Comparison of ENCODE assay signal across 16 cellular contexts in the genomic region with DNA sequence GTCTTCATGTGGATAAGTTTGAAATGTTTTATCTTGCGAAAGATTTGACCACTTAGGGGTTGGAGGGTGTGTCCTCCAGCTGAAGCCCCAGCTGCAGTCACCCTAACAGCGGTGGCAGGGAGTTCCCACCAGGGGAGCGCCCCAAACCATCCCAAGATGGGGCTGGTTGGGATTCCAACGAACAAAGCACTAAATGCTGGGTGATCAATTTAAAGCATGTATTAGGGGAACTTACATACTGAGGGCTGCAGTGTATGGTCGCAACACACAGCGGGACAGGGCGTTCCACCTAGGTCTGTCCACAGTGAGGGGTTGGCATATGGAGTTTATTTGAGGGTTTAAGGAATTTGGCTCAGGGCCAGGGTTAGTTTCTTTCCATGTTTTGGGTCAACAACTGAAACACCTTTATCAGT. TPM values are rescaled to one million over a fixed set of nuclear protein-coding genes. Genes with fewer than 3 reads are reported as not detected.
A peak's percentile ranks its signal among the peaks of the same experiment; 100 is the strongest.
DNase-seq lines count a peak whose midpoint lies in the region; ATAC-seq, FAIRE-seq and TF ChIP-seq lines count a peak whose summit lies in the region.
"Had no signal": no experiment of that assay in that cellular context is flagged by ENCODE, and none has a peak within 500 bp of the region (broad histone marks: within the 10 kb centered on the region; RNA-seq: fewer than 3 reads in every experiment).

No MANE protein-coding gene starts in this region.

- H3K4me1 ChIP-seq in hepatocyte (ENCODE audit: insufficient read depth), result peaks cover under 1% of the 10 kb centered on the region

- WGBS in hepatocyte (ENCODE audit: low lambda C conversion rate, missing lambda C conversion rate), result 81% methylated on average over 7 of the region's 7 CpGs

- no peaks in the 10 kb centered on the region for H3K27me3 Mint-ChIP-seq in T-helper 17 cell
- no peaks in the 10 kb centered on the region for H3K27me3 Mint-ChIP-seq in activated naive CD4-positive, alpha-beta T cell treated with anti-CD3 and anti-CD28 coated beads, Interleukin-2, amount 10 ng/mL, durations not matched to agents 7 days and 5 days

- peaks cover 6% of the 10 kb centered on the region for H3K36me3 Mint-ChIP-seq in T-helper 17 cell (ENCODE audit: low read depth)
- peaks cover 32% of the 10 kb centered on the region for H3K36me3 Mint-ChIP-seq in activated naive CD4-positive, alpha-beta T cell treated with anti-CD3 and anti-CD28 coated beads, Interleukin-2, amount 10 ng/mL, durations not matched to agents 7 days and 5 days

- H3K9me3 ChIP-seq in T-helper 17 cell (ENCODE audit: control insufficient read depth, low read length, poor library complexity, severe bottlenecking) (no peaks in the 10 kb centered on the region), hepatocyte (ENCODE audit: low read depth) (no peaks in the 10 kb centered on the region)

- peak overlapping the region; percentile 81 for H3K27ac Mint-ChIP-seq in T-helper 17 cell
- no peak overlapping the region for H3K27ac Mint-ChIP-seq in activated naive CD4-positive, alpha-beta T cell treated with anti-CD3 and anti-CD28 coated beads, Interleukin-2, amount 10 ng/mL, durations not matched to agents 7 days and 5 days

- FAIRE-seq in RCC 7860 (lab: Jason Lieb, UNC), result no peak

- peaks cover 9% of the 10 kb centered on the region for H3K4me1 Mint-ChIP-seq in T-helper 17 cell
- peaks cover 6% of the 10 kb centered on the region for H3K4me1 Mint-ChIP-seq in activated naive CD4-positive, alpha-beta T cell treated with anti-CD3 and anti-CD28 coated beads, Interleukin-2, amount 10 ng/mL, durations not matched to agents 7 days and 5 days

- in situ Hi-C loops in ACHN (cut with HindIII; ENCODE audit: low pct_ligation_motif_present, low pct_unique_long_range_greater_than_20kb, low sequenced_read_pairs), result no loop called here
- in situ Hi-C loops in GM13977 (cut with MboI; ENCODE audit: low pct_unique_long_range_greater_than_20kb, low sequenced_read_pairs, unreplicated experiment), result no loop called here

- no peak overlapping the region for H3K4me3 ChIP-seq in hepatocyte

- H3K36me3 ChIP-seq in hepatocyte (replicated peaks; ENCODE audit: insufficient read depth, low read depth), result no peaks in the 10 kb centered on the region

- H4K20me1 ChIP-seq in hepatocyte (ENCODE audit: insufficient read depth, poor library complexity, severe bottlenecking), result no peaks in the 10 kb centered on the region

- H3K4me2 ChIP-seq in hepatocyte, result no peak overlapping the region

- H3K27me3 ChIP-seq in hepatocyte, result no peaks in the 10 kb centered on the region

- ATAC-seq in T-helper 17 cell (no peak), GM18520 (IDR thresholded peaks at IDR 0.05; ENCODE audit: unreplicated experiment) (no peak)

- no peak overlapping the region for H2AFZ ChIP-seq in hepatocyte

- H3K9me3 Mint-ChIP-seq in activated naive CD4-positive, alpha-beta T cell treated with anti-CD3 and anti-CD28 coated beads, Interleukin-2, amount 10 ng/mL, durations not matched to agents 7 days and 5 days, result no peaks in the 10 kb centered on the region

- no peaks in the 10 kb centered on the region for H3K79me2 ChIP-seq in hepatocyte

- H3K4me3 Mint-ChIP-seq in T-helper 17 cell, result no peak overlapping the region
- H3K4me3 Mint-ChIP-seq in activated naive CD4-positive, alpha-beta T cell treated with anti-CD3 and anti-CD28 coated beads, Interleukin-2, amount 10 ng/mL, durations not matched to agents 7 days and 5 days, result no peak overlapping the region

- CTCF ChIA-PET in activated naive CD4-positive, alpha-beta T cell treated with anti-CD3 and anti-CD28 coated beads, Interleukin-2, amount 10 ng/mL, durations not matched to agents 7 days and 5 days (lab: Charles Lee), result no interaction called here

- H3K27ac ChIP-seq in hepatocyte, result no peak overlapping the region

- DNase-seq in ACHN (peak; percentile 5), GM13977 (ENCODE audit: low spot score) (no peak), T-helper 17 cell (no peak), hepatocyte (ENCODE audit: low spot score) (no peak), anterior cingulate cortex (lab: John Stamatoyannopoulos, UW) (no peak), RCC 7860 (ENCODE audit: low spot score) (no peak)
- DNase-seq in activated naive CD4-positive, alpha-beta T cell treated with anti-CD3 and anti-CD28 coated beads, Interleukin-2, amount 10 ng/mL, durations not matched to agents 7 days and 5 days, result no peak
- DNase-seq: AML-193; amniotic stem cell; effector memory CD4-positive, alpha-beta T cell; hippocampal formation; NCI-H1092; NCI-H526; retina; SW 1271 had no signal

- TF ChIP-seq CTCF in GM13977 (IDR thresholded peaks at IDR 0.05; ENCODE audit: extremely low read depth, insufficient read depth, missing control alignments), result peak; percentile 28
- peak; percentile 14 for TF ChIP-seq CTCF in hepatocyte (IDR thresholded peaks at IDR 0.05; ENCODE audit: poor library complexity)

- no peaks in the 10 kb centered on the region for H3K9me2 ChIP-seq in hepatocyte (replicated peaks; ENCODE audit: insufficient read depth)

RNA-seq across cellular contexts. Expression of a gene that starts 26.3 kb away (rescaled TPM):
- 10 to 100 TPM; 21.0 to 24.0 TPM for total RNA-seq in T-helper 17 cell
- total RNA-seq in hepatocyte, result 13.1 and 17.9 TPM in 2 replicates
- 18.5 and 26.9 TPM in 2 replicates for polyA plus RNA-seq in hepatocyte

RNA-seq across cellular contexts. Expression of a gene that starts 43.9 kb away (rescaled TPM):
- total RNA-seq in T-helper 17 cell (under 1 TPM in 1 of 2 donors, not detected in 1; 0.47 TPM), hepatocyte (0.60 and 1.3 TPM in 2 replicates)
- 1.8 and 3.0 TPM in 2 replicates for polyA plus RNA-seq in hepatocyte
